ENCODE assay signal across 18 cellular contexts in the genomic region with DNA sequence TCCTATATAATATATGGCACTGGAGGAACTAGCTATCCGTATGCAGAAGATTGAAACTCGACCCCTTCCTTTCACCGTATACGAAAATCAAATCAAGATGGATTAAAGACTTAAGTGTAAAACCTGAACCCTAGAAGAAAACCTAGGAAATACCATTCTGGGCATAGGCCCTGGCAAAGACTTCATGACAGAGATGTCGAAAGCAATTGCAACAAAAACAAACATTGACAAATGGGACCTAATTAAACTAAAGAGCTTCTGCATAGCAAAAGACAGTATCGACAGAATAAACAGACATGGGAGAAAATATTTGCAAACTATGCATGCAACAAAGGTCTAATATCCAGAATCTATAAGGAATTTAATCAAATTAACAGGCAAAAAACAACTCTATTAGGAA.
DNase-seq lines count a peak whose midpoint lies in the region; ATAC-seq and TF ChIP-seq lines count a peak whose summit lies in the region.
"Had no signal": no experiment of that assay in that cellular context is flagged by ENCODE, and none has a peak within 500 bp of the region (broad histone marks: within the 10 kb centered on the region; RNA-seq: fewer than 3 reads in every experiment).

No MANE protein-coding gene starts in this region.

- POLR2A ChIA-PET in MCF 10A (lab: Yijun Ruan, JAX): interaction anchor here (1.1 to 1.3 kb wide), 2 partner anchors 16 to 74 kb away, joined by 3 read pairs; no protein-coding TSS in a partner anchor

- intact Hi-C loops in MCF 10A (cut with micrococcal nuclease): no loop called here
- intact Hi-C loops in mammary epithelial cell (cut with micrococcal nuclease): no loop called here

- peaks cover 7% of the 10 kb centered on the region for H3K4me1 ChIP-seq in mammary epithelial cell (ENCODE audit: insufficient read depth, low read length)
- H3K4me1 ChIP-seq in endodermal cell (ENCODE audit: control insufficient read depth, insufficient read depth, low read length): no peaks in the 10 kb centered on the region
- H3K4me1 ChIP-seq: BLaER1 treated with 17β-estradiol and CSF1 and Interleukin-3, amounts not matched to agents 10 nM and 100 nM; Caco-2 had no signal

- H3K4me2 ChIP-seq in mammary epithelial cell (ENCODE audit: insufficient read depth, low read depth, low read length): no peak overlapping the region
- H3K4me2 ChIP-seq: A549; BLaER1 treated with 17β-estradiol and CSF1 and Interleukin-3, amounts not matched to agents 10 nM and 100 nM had no signal

- in situ Hi-C loops in mammary epithelial cell (cut with MboI; ENCODE audit: low sequenced_read_pairs in 2 of 2): no loop called here

- no peaks in the 10 kb centered on the region for H3K79me2 ChIP-seq in mammary epithelial cell (ENCODE audit: insufficient read depth, low read length)

- no peak for TF ChIP-seq CTCF in MCF 10A (IDR thresholded peaks at IDR 0.05; ENCODE audit: unreplicated experiment)
- no peak for TF ChIP-seq CTCF in mammary epithelial cell (conservative IDR thresholded peaks at IDR 0.05 in 1 of 2, IDR thresholded peaks at IDR 0.05 in 1 of 2; ENCODE audit: extremely low read depth in 1 of 2, insufficient read depth in 1 of 2, low read depth in 1 of 2, low read length in 2 of 2)
- TF ChIP-seq CTCF in VCaP (conservative IDR thresholded peaks at IDR 0.05): no peak
- no peak for TF ChIP-seq CTCF in endodermal cell (conservative IDR thresholded peaks at IDR 0.05)

- H4K20me1 ChIP-seq in mammary epithelial cell (ENCODE audit: insufficient read depth, low read length): no peaks in the 10 kb centered on the region
- H4K20me1 ChIP-seq: BLaER1 treated with 17β-estradiol and CSF1 and Interleukin-3, amounts not matched to agents 10 nM and 100 nM had no signal

- 76% methylated on average over 6 of the region's 6 CpGs for WGBS in mammary epithelial cell (ENCODE audit: low coverage, missing lambda C conversion rate)
- WGBS in endodermal cell (ENCODE audit: insufficient coverage in 1 of 2, insufficient read length in 1 of 2), 2 experiments: 91 to 96% methylated on average over 6 of the region's 6 CpGs

- H3K9me3 ChIP-seq in mammary epithelial cell (replicated peaks; ENCODE audit: insufficient read depth, low read length): no peaks in the 10 kb centered on the region
- H3K9me3 ChIP-seq in endodermal cell (ENCODE audit: control insufficient read depth, low read length): no peaks in the 10 kb centered on the region
- H3K9me3 ChIP-seq: A549; BLaER1 treated with 17β-estradiol and CSF1 and Interleukin-3, amounts not matched to agents 10 nM and 100 nM; Caco-2 had no signal

- peak; percentile 64 for ATAC-seq in left lobe of liver
- ATAC-seq: A549; CD8-positive, alpha-beta T cell had no signal

- H3K9ac ChIP-seq in mammary epithelial cell (ENCODE audit: insufficient read depth, low read length) (no peak overlapping the region), endodermal cell (ENCODE audit: extremely low read depth, low read length, poor library complexity, severe bottlenecking) (no peak overlapping the region)
- H3K9ac ChIP-seq: BLaER1 treated with 17β-estradiol and CSF1 and Interleukin-3, amounts not matched to agents 10 nM and 100 nM had no signal

- H3K4me3 Mint-ChIP-seq in MCF 10A (ENCODE audit: unreplicated experiment): no peak overlapping the region
- H3K4me3 Mint-ChIP-seq in endodermal cell: no peak overlapping the region
- H3K4me3 Mint-ChIP-seq: B cell; CD4-positive, alpha-beta T cell; CD8-positive, alpha-beta T cell had no signal

- H3K36me3 ChIP-seq in mammary epithelial cell (ENCODE audit: insufficient read depth, low read length) (no peaks in the 10 kb centered on the region), endodermal cell (ENCODE audit: control insufficient read depth, insufficient read depth, low read length) (no peaks in the 10 kb centered on the region)

- H3K27ac ChIP-seq in mammary epithelial cell (ENCODE audit: insufficient read depth, low read depth, low read length): no peak overlapping the region
- H3K27ac ChIP-seq in VCaP: peak overlapping the region; percentile 11; the same call in 1 of the 2 replicates
- no peak overlapping the region for H3K27ac ChIP-seq in endodermal cell (ENCODE audit: low read depth, low read length)
- H3K27ac ChIP-seq: 22Rv1; A549; BLaER1 treated with 17β-estradiol and CSF1 and Interleukin-3, amounts not matched to agents 10 nM and 100 nM; C4-2B had no signal

- H3K27ac Mint-ChIP-seq in MCF 10A (ENCODE audit: low read depth, unreplicated experiment) (peak overlapping the region; percentile 17), endodermal cell (no peak overlapping the region)
- H3K27ac Mint-ChIP-seq: B cell; CD4-positive, alpha-beta T cell; CD8-positive, alpha-beta T cell had no signal

- H3K4me3 ChIP-seq in mammary epithelial cell (replicated peaks in 1 of 3; ENCODE audit: insufficient read depth in 1 of 3, low read depth in 2 of 3, low read length in 3 of 3) (no peak overlapping the region), endodermal cell (ENCODE audit: low read length) (no peak overlapping the region)
- H3K4me3 ChIP-seq: A549; BLaER1 treated with 17β-estradiol and CSF1 and Interleukin-3, amounts not matched to agents 10 nM and 100 nM had no signal

- no peaks in the 10 kb centered on the region for H3K27me3 ChIP-seq in mammary epithelial cell (ENCODE audit: insufficient read depth, low read length)
- no peaks in the 10 kb centered on the region for H3K27me3 ChIP-seq in endodermal cell (ENCODE audit: control insufficient read depth, insufficient read depth, low read length, poor library complexity, severe bottlenecking)
- H3K27me3 ChIP-seq: BLaER1 treated with 17β-estradiol and CSF1 and Interleukin-3, amounts not matched to agents 10 nM and 100 nM had no signal

- H3K27me3 Mint-ChIP-seq in MCF 10A (ENCODE audit: insufficient read depth, unreplicated experiment) (no peaks in the 10 kb centered on the region), endodermal cell (ENCODE audit: insufficient read depth) (no peaks in the 10 kb centered on the region)
- H3K27me3 Mint-ChIP-seq: B cell; CD4-positive, alpha-beta T cell had no signal

- CTCF ChIA-PET in MCF 10A (lab: Yijun Ruan, JAX) (no interaction called here), mammary epithelial cell (lab: Charles Lee; ENCODE audit: low non-redundant PET) (no interaction called here)

- DNase-seq in MCF 10A (ENCODE audit: unreplicated experiment) (no peak), mammary epithelial cell (no peak), left lobe of liver (ENCODE audit: low spot score) (no peak), NCI-H1694 (lab: John Stamatoyannopoulos, UW) (no peak), endodermal cell (no peak)
- DNase-seq: AML-193; Caco-2; Calu3; CD4-positive, alpha-beta T cell; CD8-positive, alpha-beta T cell; DMS79 treated with DMSO at 0.1 percent for 48 hours; GF-D8 had no signal

- H3K9me3 Mint-ChIP-seq in MCF 10A (ENCODE audit: unreplicated experiment) (no peaks in the 10 kb centered on the region), endodermal cell (no peaks in the 10 kb centered on the region)
- H3K9me3 Mint-ChIP-seq: CD4-positive, alpha-beta T cell; CD8-positive, alpha-beta T cell had no signal

- dilution Hi-C loops in mammary epithelial cell (cut with HindIII; ENCODE audit: low sequenced_read_pairs): no loop called here

- no TSS peak for BruUV-seq in MCF 10A (replicated peaks; lab: Mats Ljungman, UMichigan)
- BruUV-seq in mammary epithelial cell (replicated peaks; lab: Mats Ljungman, UMichigan): no TSS peak

- H3K4me1 Mint-ChIP-seq in MCF 10A (ENCODE audit: insufficient read depth, unreplicated experiment): peaks cover 17% of the 10 kb centered on the region
- H3K4me1 Mint-ChIP-seq in endodermal cell: peaks cover 3% of the 10 kb centered on the region

- H2AFZ ChIP-seq in mammary epithelial cell (ENCODE audit: low read depth, low read length): no peak overlapping the region

- H3K36me3 Mint-ChIP-seq in MCF 10A (ENCODE audit: insufficient read depth, unreplicated experiment): no peaks in the 10 kb centered on the region
- no peaks in the 10 kb centered on the region for H3K36me3 Mint-ChIP-seq in endodermal cell (ENCODE audit: low read depth)
- H3K36me3 Mint-ChIP-seq: CD8-positive, alpha-beta T cell had no signal
